8 cellular contexts compared by ENCODE assay signal in the genomic region with DNA sequence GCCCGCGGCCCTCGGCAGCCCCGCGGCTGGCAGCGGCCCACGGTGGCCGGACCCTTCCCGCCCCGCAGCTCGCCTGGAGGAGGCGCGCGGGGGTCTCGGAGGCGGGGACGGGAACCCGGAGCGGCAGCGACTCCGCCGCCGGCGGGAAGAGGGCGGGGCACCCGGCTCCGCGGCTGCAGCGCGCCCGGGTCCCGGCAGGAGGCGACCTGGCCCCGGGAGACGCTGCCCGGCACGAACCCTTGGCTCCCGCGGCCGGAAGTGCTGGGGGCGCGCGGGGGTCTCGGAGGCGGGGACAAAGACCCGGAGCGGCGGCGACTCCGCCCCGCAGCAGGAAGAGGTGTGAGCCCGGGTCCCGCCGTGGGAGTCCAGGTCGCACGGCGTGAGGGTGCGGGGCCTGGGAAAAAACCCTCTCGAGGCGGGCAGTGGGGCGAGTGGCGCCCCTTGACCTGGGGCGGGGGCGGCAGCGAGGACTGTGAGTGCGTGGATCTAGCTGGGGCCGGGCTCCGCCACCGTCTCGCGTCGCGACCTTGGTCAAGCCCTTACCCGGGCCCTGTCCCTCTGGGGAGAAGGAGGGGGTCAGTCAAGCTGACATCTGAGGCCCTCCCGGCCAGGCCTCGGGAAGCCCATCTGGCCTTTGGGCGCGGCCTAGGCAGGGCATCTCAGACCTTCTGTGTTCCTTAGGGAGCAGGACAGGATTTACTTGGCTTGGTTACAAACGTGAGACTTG. TPM values are rescaled to one million over a fixed set of nuclear protein-coding genes. Genes with fewer than 3 reads are reported as not detected.
DNase-seq lines count a peak whose midpoint lies in the region; ATAC-seq and TF ChIP-seq lines count a peak whose summit lies in the region.

A gene (minus strand): TSS at position 151 of the 727 bp plus-strand sequence. CDS start 230 bp downstream, outside the sequence.

- peak; percentile 75 to 81 (median 81) for TF ChIP-seq CTCF in testis (IDR thresholded peaks at IDR 0.05)

- peaks cover 11% of the 10 kb centered on the region for H3K27me3 Mint-ChIP-seq in activated naive CD4-positive, alpha-beta T cell treated with anti-CD3 and anti-CD28 coated beads, Interleukin-2, amount 10 ng/mL, durations not matched to agents 7 days and 5 days

- peaks cover 10% of the 10 kb centered on the region for H3K4me1 ChIP-seq in testis

- H3K27ac Mint-ChIP-seq in activated naive CD4-positive, alpha-beta T cell treated with anti-CD3 and anti-CD28 coated beads, Interleukin-2, amount 10 ng/mL, durations not matched to agents 7 days and 5 days, result peak within 1 kb of the TSS; percentile 34

- H3K27me3 ChIP-seq in testis, result no peaks in the 10 kb centered on the region

- CTCF ChIA-PET in activated naive CD4-positive, alpha-beta T cell treated with anti-CD3 and anti-CD28 coated beads, Interleukin-2, amount 10 ng/mL, durations not matched to agents 7 days and 5 days (lab: Charles Lee), result interaction anchor here (0.6 to 7.4 kb wide), 19 partner anchors 9 to 172 kb away, joined by 3 to 176 read pairs (median 4); no protein-coding TSS in a partner anchor

- H3K36me3 Mint-ChIP-seq in activated naive CD4-positive, alpha-beta T cell treated with anti-CD3 and anti-CD28 coated beads, Interleukin-2, amount 10 ng/mL, durations not matched to agents 7 days and 5 days, result no peaks in the 10 kb centered on the region

- no peaks in the 10 kb centered on the region for H3K9me3 Mint-ChIP-seq in activated naive CD4-positive, alpha-beta T cell treated with anti-CD3 and anti-CD28 coated beads, Interleukin-2, amount 10 ng/mL, durations not matched to agents 7 days and 5 days

- H3K36me3 ChIP-seq in testis (ENCODE audit: low read depth, missing control alignments), result no peaks in the 10 kb centered on the region

- H3K4me1 Mint-ChIP-seq in activated naive CD4-positive, alpha-beta T cell treated with anti-CD3 and anti-CD28 coated beads, Interleukin-2, amount 10 ng/mL, durations not matched to agents 7 days and 5 days, result peaks cover 24% of the 10 kb centered on the region

- no peaks in the 10 kb centered on the region for H3K9me3 ChIP-seq in testis

- intact Hi-C loops in testis (cut with DNase I; ENCODE audit: low total_unique reads), result no loop called here

- TF ChIP-seq POLR2A in testis (IDR thresholded peaks at IDR 0.05), result no peak

- peak within 1 kb of the TSS; percentile 68 to 84 for H3K27ac ChIP-seq in testis

- peak within 1 kb of the TSS; percentile 76 for H3K4me3 Mint-ChIP-seq in activated naive CD4-positive, alpha-beta T cell treated with anti-CD3 and anti-CD28 coated beads, Interleukin-2, amount 10 ng/mL, durations not matched to agents 7 days and 5 days

- H3K4me3 ChIP-seq in testis, result peak within 1 kb of the TSS; percentile 70 to 88

- DNase-seq in DMS114 treated with DMSO at 0.1 percent for 48 hours (lab: John Stamatoyannopoulos, UW; ENCODE audit: unreplicated experiment) (peak; percentile 42), KG1 (lab: John Stamatoyannopoulos, UW) (peak; percentile 15), SK-N-DZ (ENCODE audit: low spot score) (peak; percentile 83), globus pallidus (ENCODE audit: low spot score) (peak; percentile 52), occipital lobe (lab: John Stamatoyannopoulos, UW) (peak; percentile 28), testis (peak; percentile 68)
- DNase-seq in activated naive CD4-positive, alpha-beta T cell treated with anti-CD3 and anti-CD28 coated beads, Interleukin-2, amount 10 ng/mL, durations not matched to agents 7 days and 5 days, result peak; percentile 84

- WGBS in testis, 2 donors, result 1% methylated on average over 23 to 36 of the region's 79 CpGs

- ATAC-seq in GM21515 (IDR thresholded peaks at IDR 0.05; ENCODE audit: unreplicated experiment), result peak; percentile 77

RNA-seq across cellular contexts. Expression of the gene that starts here (rescaled TPM):
- 47.9 and 55.2 TPM in 2 replicates for polyA plus RNA-seq in SK-N-DZ (2014; cell fraction: cytosol; rRNA removed)
- 21.6 and 26.8 TPM in 2 replicates for polyA plus RNA-seq in SK-N-DZ (2014; cell fraction: nucleus; rRNA removed)
- 18.4 TPM for total RNA-seq in occipital lobe
- total RNA-seq in testis, result 10 to 100 TPM; 24.9 to 34.3 TPM
- 43.6 TPM for polyA plus RNA-seq in testis (ENCODE audit: insufficient read depth, low read depth, low replicate concordance)

Comparison
In these comparisons a context has a peak if more than half of its experiments do, and no peak if none do; other contexts are left out.
1. Peak in every context shown above with its lines: DNase-seq, ATAC-seq, H3K4me3 ChIP-seq and H3K27ac ChIP-seq.
2. DNase-seq: peak in every context shown above with its lines; median percentile 84 in activated naive CD4-positive, alpha-beta T cell treated with anti-CD3 and anti-CD28 coated beads, Interleukin-2, amount 10 ng/mL, durations not matched to agents 7 days and 5 days; 83 in SK-N-DZ; 68 in testis; 52 in globus pallidus; 42 in DMS114 treated with DMSO at 0.1 percent for 48 hours; 28 in occipital lobe; 15 in KG1.